Comparison of ENCODE assay signal across 17 cellular contexts in the genomic region with DNA sequence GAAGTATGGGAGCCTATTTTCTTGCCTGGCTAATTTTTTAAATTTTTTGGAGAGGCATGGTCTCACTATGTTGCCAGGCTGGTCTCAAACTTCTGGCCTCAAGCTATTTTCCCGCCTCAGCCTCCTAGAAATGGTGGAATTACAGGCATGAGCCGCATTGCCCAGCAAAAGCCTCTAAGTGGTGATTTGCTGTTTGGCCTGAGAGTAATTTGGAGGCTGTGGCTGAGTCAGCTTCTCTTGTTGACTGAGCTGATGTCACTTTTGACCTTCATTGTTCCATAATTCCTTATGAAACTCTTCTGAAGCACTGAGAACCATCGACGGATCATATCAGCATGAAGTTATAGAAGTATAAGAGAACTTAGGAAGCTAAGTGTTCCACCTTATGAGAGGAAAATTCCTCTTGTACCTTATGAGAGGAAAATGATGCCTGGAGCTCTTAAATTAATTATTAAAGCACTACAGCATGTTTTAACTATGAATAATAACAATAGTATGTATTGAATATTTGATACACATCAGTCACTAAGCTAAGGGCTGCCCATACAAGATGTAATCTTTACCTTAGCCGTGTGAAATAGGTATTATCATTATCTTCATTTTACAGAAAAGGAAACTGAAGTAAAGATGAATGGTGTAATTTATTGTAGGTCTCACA.
A peak's percentile ranks its signal among the peaks of the same experiment; 100 is the strongest.
DNase-seq lines count a peak whose midpoint lies in the region; ATAC-seq and TF ChIP-seq lines count a peak whose summit lies in the region.
"Had no signal": no experiment of that assay in that cellular context is flagged by ENCODE, and none has a peak within 500 bp of the region (broad histone marks: within the 10 kb centered on the region; RNA-seq: fewer than 3 reads in every experiment).

No MANE protein-coding gene starts in this region.

- no peak for TF ChIP-seq POLR2A in body of pancreas (IDR thresholded peaks at IDR 0.05)

- H3K79me2 ChIP-seq in smooth muscle cell (ENCODE audit: low read depth): no peaks in the 10 kb centered on the region

- no peaks in the 10 kb centered on the region for H3F3A ChIP-seq in smooth muscle cell (ENCODE audit: low read depth)

- peak; percentile 38 for ATAC-seq in body of pancreas
- ATAC-seq: activated CD8-positive, alpha-beta T cell treated with anti-CD3 and anti-CD28 coated beads, Interleukin-2, amount 10 ng/mL, durations not matched to agents 7 days and 5 days; T-helper 17 cell had no signal

- DNase-seq in NCI-H460 (ENCODE audit: extremely low read depth, low read depth) (peak; percentile 43), body of pancreas (peak in 2 of 4 donors; percentile 10 to 17), iris pigment epithelial cell (ENCODE audit: low read depth) (peak; percentile 65), smooth muscle cell (lab: John Stamatoyannopoulos, UW; ENCODE audit: unreplicated experiment) (no peak), DMS 273 treated with DMSO at 0.1 percent for 48 hours (lab: John Stamatoyannopoulos, UW) (no peak), germinal center (ENCODE audit: low spot score) (no peak), GM13977 (ENCODE audit: low spot score) (no peak)
- DNase-seq: activated B cell treated with CpG ODN at 0.5 μM for 24 hours; activated CD8-positive, alpha-beta T cell treated with anti-CD3 and anti-CD28 coated beads, Interleukin-2, amount 10 ng/mL, durations not matched to agents 7 days and 5 days; activated naive CD4-positive, alpha-beta T cell treated with anti-CD3 and anti-CD28 coated beads, Interleukin-2, amount 10 ng/mL, durations not matched to agents 7 days and 5 days; activated T-cell treated with anti-CD3 and anti-CD28 coated beads, Interleukin-2, amount 50 U/mL, for 24 hours; colonic mucosa; GOT3; NCI-H1092 treated with DMSO at 0.1 percent for 48 hours; SJCRH30; T-helper 17 cell had no signal

- H4K20me1 ChIP-seq in smooth muscle cell (ENCODE audit: low read depth): no peaks in the 10 kb centered on the region

- no peak overlapping the region for H3K27ac ChIP-seq in body of pancreas
- peak overlapping the region; percentile 41 for H3K27ac ChIP-seq in smooth muscle cell (ENCODE audit: low read depth)
- H3K27ac ChIP-seq: colonic mucosa, right atrium auricular region, SJCRH30 had no signal

- intact Hi-C loops in body of pancreas (cut with DNase I): no loop called here

- no peak overlapping the region for H3K9ac ChIP-seq in smooth muscle cell (ENCODE audit: low read depth)

- H2AFZ ChIP-seq in smooth muscle cell (ENCODE audit: low read depth): peak overlapping the region; percentile 23

- in situ Hi-C loops in GM13977 (cut with MboI; ENCODE audit: low pct_unique_long_range_greater_than_20kb, low sequenced_read_pairs, unreplicated experiment): no loop called here

- H3K27me3 ChIP-seq in body of pancreas (no peaks in the 10 kb centered on the region), smooth muscle cell (ENCODE audit: low read depth) (no peaks in the 10 kb centered on the region)
- H3K27me3 ChIP-seq: colonic mucosa, right atrium auricular region, SJCRH30 had no signal

- H3K4me1 ChIP-seq in body of pancreas (no peaks in the 10 kb centered on the region), smooth muscle cell (ENCODE audit: low read depth) (peaks cover 9% of the 10 kb centered on the region)
- H3K4me1 ChIP-seq: colonic mucosa, right atrium auricular region, SJCRH30 had no signal

- H3K4me2 ChIP-seq in smooth muscle cell: no peak overlapping the region

- WGBS in body of pancreas, 2 donors: 68% methylated on average over 5 of the region's 5 CpGs
- 71% methylated on average over 5 of the region's 5 CpGs for WGBS in smooth muscle cell (ENCODE audit: low lambda C conversion rate)

- H3K36me3 ChIP-seq in body of pancreas (replicated peaks in 1 of 2; ENCODE audit: insufficient read depth in 1 of 2, low read depth in 2 of 2): no peaks in the 10 kb centered on the region
- H3K36me3 ChIP-seq in smooth muscle cell (ENCODE audit: low read depth): no peaks in the 10 kb centered on the region
- H3K36me3 ChIP-seq: colonic mucosa, right atrium auricular region, SJCRH30 had no signal

- TF ChIP-seq CTCF in body of pancreas (IDR thresholded peaks at IDR 0.05): no peak
- no peak for TF ChIP-seq CTCF in smooth muscle cell (IDR thresholded peaks at IDR 0.05; ENCODE audit: borderline replicate concordance, insufficient read depth, poor library complexity, severe bottlenecking)
- no peak for TF ChIP-seq CTCF in GM13977 (IDR thresholded peaks at IDR 0.05; ENCODE audit: extremely low read depth, insufficient read depth, missing control alignments)

- H3K9me3 ChIP-seq in body of pancreas: no peaks in the 10 kb centered on the region
- H3K9me3 ChIP-seq in smooth muscle cell (replicated peaks; ENCODE audit: low read depth): no peaks in the 10 kb centered on the region
- H3K9me3 ChIP-seq: colonic mucosa, right atrium auricular region, SJCRH30 had no signal

- H3K4me3 ChIP-seq in body of pancreas (no peak overlapping the region), smooth muscle cell (no peak overlapping the region)
- H3K4me3 ChIP-seq: colonic mucosa, right atrium auricular region, SJCRH30 had no signal

Comparison
In these comparisons a context has a peak if more than half of its experiments do, and no peak if none do; other contexts are left out.
1. DNase-seq: peak in NCI-H460 (single experiment) and iris pigment epithelial cell (single experiment); none in smooth muscle cell (single experiment), DMS 273 treated with DMSO at 0.1 percent for 48 hours (single experiment), germinal center (single experiment) and GM13977 (single experiment).